In the genomic region with DNA sequence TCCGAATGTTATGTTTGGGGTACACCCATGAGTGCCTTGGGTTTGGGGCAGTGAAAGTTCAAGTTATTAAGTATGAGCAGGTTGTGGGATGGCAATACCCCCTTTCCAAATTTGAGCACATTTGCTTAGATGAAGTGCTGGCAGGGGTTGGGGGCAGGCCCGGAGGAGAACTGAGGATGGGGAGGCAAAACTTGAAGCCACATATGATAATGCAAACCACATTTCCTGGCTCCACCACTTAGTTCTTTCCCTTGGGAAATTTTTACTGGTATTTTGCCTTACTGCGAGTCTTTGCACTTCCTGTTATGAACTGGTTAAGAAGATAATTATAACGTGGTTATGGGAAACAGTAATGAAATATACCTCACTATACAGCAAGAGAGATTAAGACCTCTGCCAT, we compare ENCODE assay signal across 27 cellular contexts.
"Had no signal": no experiment of that assay in that cellular context is flagged by ENCODE, and none has a peak within 500 bp of the region (broad histone marks: within the 10 kb centered on the region; RNA-seq: fewer than 3 reads in every experiment).

No MANE protein-coding gene starts in this region.

- DNase-seq: activated CD4-positive, alpha-beta memory T cell treated with anti-CD3 and anti-CD28 coated beads for 36 hours; activated CD4-positive, alpha-beta T cell treated with anti-CD3 and anti-CD28 coated beads, Interleukin-2, amount 50 U/mL, for 1 hour; activated CD8-positive, alpha-beta memory T cell treated with anti-CD3 and anti-CD28 coated beads for 24 hours; activated CD8-positive, alpha-beta memory T cell treated with anti-CD3 and anti-CD28 coated beads, Interleukin-2, amount 10 ng/mL, durations not matched to agents 7 days and 5 days; activated CD8-positive, alpha-beta memory T cell treated with anti-CD3 and anti-CD28 coated beads, Interleukin-2, amount 50 U/mL, for 48 hours; activated effector memory CD4-positive, alpha-beta T cell treated with Interleukin-2 at 50 U/mL for 16 hours; activated naive CD4-positive, alpha-beta T cell treated with anti-CD3 and anti-CD28 coated beads, Interleukin-2, amount 10 ng/mL, durations not matched to agents 7 days and 5 days; activated naive CD8-positive, alpha-beta T cell treated with anti-CD3 and anti-CD28 coated beads, Interleukin-2, amount 10 ng/mL, durations not matched to agents 7 days and 5 days; activated T-cell treated with anti-CD3 and anti-CD28 coated beads, Interleukin-2, amount 50 U/mL, for 48 hours; amygdala; MG63; MV-4-11; NCI-H1092 treated with DMSO at 0.1 percent for 48 hours; NCI-H1417 treated with DMSO at 0.1 percent for 48 hours; NCI-H1694; NCI-H1930; NCI-H2081 treated with DMSO at 0.1 percent for 48 hours; NCI-H226; NCI-H446 treated with DMSO at 0.1 percent for 48 hours; NCI-H524; NCI-H748 treated with DMSO at 0.1 percent for 48 hours; NK-92 treated with Interleukin-12 subunit alpha and Interleukin-12 subunit beta, amount 100 ng/mL, for 24 hours; PC-9; Right ventricle myocardium superior; T1000 had no signal

- H3K27me3 ChIP-seq: ascending aorta, MG63 had no signal

- H3K4me1 ChIP-seq: ascending aorta had no signal

- H3K9me3 Mint-ChIP-seq: activated CD4-positive, alpha-beta memory T cell treated with anti-CD3 and anti-CD28 coated beads for 36 hours; activated naive CD4-positive, alpha-beta T cell treated with anti-CD3 and anti-CD28 coated beads, Interleukin-2, amount 10 ng/mL, durations not matched to agents 7 days and 5 days; activated naive CD8-positive, alpha-beta T cell treated with anti-CD3 and anti-CD28 coated beads, Interleukin-2, amount 10 ng/mL, durations not matched to agents 7 days and 5 days had no signal

- H3K27ac ChIP-seq: ascending aorta, KMS-11, PC-9 had no signal

- H3K9ac ChIP-seq: KMS-11 had no signal

- ATAC-seq: activated CD8-positive, alpha-beta memory T cell treated with anti-CD3 and anti-CD28 coated beads, Interleukin-2, amount 10 ng/mL, durations not matched to agents 7 days and 5 days had no signal

- H3K36me3 ChIP-seq: ascending aorta, MG63 had no signal

- H3K4me3 ChIP-seq: ascending aorta, MG63, PC-9 had no signal

- H3K4me3 Mint-ChIP-seq: activated CD4-positive, alpha-beta memory T cell treated with anti-CD3 and anti-CD28 coated beads for 36 hours; activated CD8-positive, alpha-beta memory T cell treated with anti-CD3 and anti-CD28 coated beads, Interleukin-2, amount 10 ng/mL, durations not matched to agents 7 days and 5 days; activated naive CD4-positive, alpha-beta T cell treated with anti-CD3 and anti-CD28 coated beads, Interleukin-2, amount 10 ng/mL, durations not matched to agents 7 days and 5 days; activated naive CD8-positive, alpha-beta T cell treated with anti-CD3 and anti-CD28 coated beads, Interleukin-2, amount 10 ng/mL, durations not matched to agents 7 days and 5 days had no signal

- H3K4me1 Mint-ChIP-seq: activated CD8-positive, alpha-beta memory T cell treated with anti-CD3 and anti-CD28 coated beads, Interleukin-2, amount 10 ng/mL, durations not matched to agents 7 days and 5 days; activated naive CD4-positive, alpha-beta T cell treated with anti-CD3 and anti-CD28 coated beads, Interleukin-2, amount 10 ng/mL, durations not matched to agents 7 days and 5 days; activated naive CD8-positive, alpha-beta T cell treated with anti-CD3 and anti-CD28 coated beads, Interleukin-2, amount 10 ng/mL, durations not matched to agents 7 days and 5 days had no signal

- H3K4me2 ChIP-seq: KMS-11, PC-9 had no signal

- H3K27me3 Mint-ChIP-seq: activated CD4-positive, alpha-beta memory T cell treated with anti-CD3 and anti-CD28 coated beads for 36 hours; activated CD8-positive, alpha-beta memory T cell treated with anti-CD3 and anti-CD28 coated beads, Interleukin-2, amount 10 ng/mL, durations not matched to agents 7 days and 5 days; activated naive CD4-positive, alpha-beta T cell treated with anti-CD3 and anti-CD28 coated beads, Interleukin-2, amount 10 ng/mL, durations not matched to agents 7 days and 5 days; activated naive CD8-positive, alpha-beta T cell treated with anti-CD3 and anti-CD28 coated beads, Interleukin-2, amount 10 ng/mL, durations not matched to agents 7 days and 5 days had no signal

- H3K9me3 ChIP-seq: ascending aorta, MG63 had no signal

- H2AFZ ChIP-seq: PC-9 had no signal

- H3K27ac Mint-ChIP-seq: activated CD4-positive, alpha-beta memory T cell treated with anti-CD3 and anti-CD28 coated beads for 36 hours; activated CD8-positive, alpha-beta memory T cell treated with anti-CD3 and anti-CD28 coated beads, Interleukin-2, amount 10 ng/mL, durations not matched to agents 7 days and 5 days; activated naive CD4-positive, alpha-beta T cell treated with anti-CD3 and anti-CD28 coated beads, Interleukin-2, amount 10 ng/mL, durations not matched to agents 7 days and 5 days; activated naive CD8-positive, alpha-beta T cell treated with anti-CD3 and anti-CD28 coated beads, Interleukin-2, amount 10 ng/mL, durations not matched to agents 7 days and 5 days had no signal

- H3K36me3 Mint-ChIP-seq: activated CD4-positive, alpha-beta memory T cell treated with anti-CD3 and anti-CD28 coated beads for 36 hours; activated CD8-positive, alpha-beta memory T cell treated with anti-CD3 and anti-CD28 coated beads, Interleukin-2, amount 10 ng/mL, durations not matched to agents 7 days and 5 days; activated naive CD4-positive, alpha-beta T cell treated with anti-CD3 and anti-CD28 coated beads, Interleukin-2, amount 10 ng/mL, durations not matched to agents 7 days and 5 days; activated naive CD8-positive, alpha-beta T cell treated with anti-CD3 and anti-CD28 coated beads, Interleukin-2, amount 10 ng/mL, durations not matched to agents 7 days and 5 days had no signal
